ENCODE assay signal across 14 cellular contexts in genomic region chr13:107680115-107680514, GRCh38.
DNase-seq lines count a peak whose midpoint lies in the region; ATAC-seq and TF ChIP-seq lines count a peak whose summit lies in the region.
"Had no signal": no experiment of that assay in that cellular context is flagged by ENCODE, and none has a peak within 500 bp of the region (broad histone marks: within the 10 kb centered on the region; RNA-seq: fewer than 3 reads in every experiment).

No MANE protein-coding gene starts in this region.

- no peak for TF ChIP-seq POLR2A in stomach (IDR thresholded peaks at IDR 0.05)

- 76 to 88% (median 85%) methylated on average over 7 of the region's 7 CpGs for WGBS in stomach, 5 donors

- H3K9me3 ChIP-seq in stomach: no peaks in the 10 kb centered on the region

- H3K36me3 Mint-ChIP-seq in effector memory CD8-positive, alpha-beta T cell (ENCODE audit: insufficient read depth): no peaks in the 10 kb centered on the region
- H3K36me3 Mint-ChIP-seq: activated naive CD8-positive, alpha-beta T cell treated with anti-CD3 and anti-CD28 coated beads, Interleukin-2, amount 10 ng/mL, durations not matched to agents 7 days and 5 days had no signal

- H3K27me3 Mint-ChIP-seq in effector memory CD8-positive, alpha-beta T cell: no peaks in the 10 kb centered on the region
- H3K27me3 Mint-ChIP-seq: activated naive CD8-positive, alpha-beta T cell treated with anti-CD3 and anti-CD28 coated beads, Interleukin-2, amount 10 ng/mL, durations not matched to agents 7 days and 5 days; CD4-positive, alpha-beta T cell had no signal

- no peak overlapping the region for H3K27ac Mint-ChIP-seq in effector memory CD8-positive, alpha-beta T cell
- H3K27ac Mint-ChIP-seq: activated naive CD8-positive, alpha-beta T cell treated with anti-CD3 and anti-CD28 coated beads, Interleukin-2, amount 10 ng/mL, durations not matched to agents 7 days and 5 days; CD4-positive, alpha-beta T cell had no signal

- H3K4me1 Mint-ChIP-seq in effector memory CD8-positive, alpha-beta T cell (ENCODE audit: low read depth in 2 of 2): no peaks in the 10 kb centered on the region
- H3K4me1 Mint-ChIP-seq: activated naive CD8-positive, alpha-beta T cell treated with anti-CD3 and anti-CD28 coated beads, Interleukin-2, amount 10 ng/mL, durations not matched to agents 7 days and 5 days had no signal

- H3K27me3 ChIP-seq in stomach: no peaks in the 10 kb centered on the region

- intact Hi-C loops in stomach (cut with DNase I; ENCODE audit: low total_unique reads): no loop called here

- DNase-seq in DMS153 treated with DMSO at 0.1 percent for 48 hours (lab: John Stamatoyannopoulos, UW; ENCODE audit: unreplicated experiment): peak; percentile 47
- DNase-seq in NCI-H1092 treated with DMSO at 0.1 percent for 48 hours (lab: John Stamatoyannopoulos, UW): peak; percentile 46
- DNase-seq in SHP77 treated with DMSO at 0.1 percent for 48 hours (lab: John Stamatoyannopoulos, UW): peak; percentile 52
- peak; percentile 31 for DNase-seq in iris pigment epithelial cell (ENCODE audit: low read depth)
- DNase-seq in effector memory CD8-positive, alpha-beta T cell: no peak
- DNase-seq in stomach: no peak
- DNase-seq: activated naive CD8-positive, alpha-beta T cell treated with anti-CD3 and anti-CD28 coated beads, Interleukin-2, amount 10 ng/mL, durations not matched to agents 7 days and 5 days; CD4-positive, alpha-beta T cell; midbrain; occipital lobe; stimulated activated CD4-positive, alpha-beta T cell treated with anti-CD3 and anti-CD28 coated beads, Interleukin-12 subunit alpha, Interleukin-12 subunit beta, amount 100 ng/mL, for 4 hours had no signal

- H3K4me1 ChIP-seq in stomach: no peaks in the 10 kb centered on the region

- no peak for TF ChIP-seq EP300 in stomach (IDR thresholded peaks at IDR 0.05)

- no peak overlapping the region for H3K27ac ChIP-seq in stomach
- H3K27ac ChIP-seq: SK-N-MC had no signal

- peaks cover 7 to 10% of the 10 kb centered on the region in 2 donors for H3K9me3 Mint-ChIP-seq in effector memory CD8-positive, alpha-beta T cell
- H3K9me3 Mint-ChIP-seq: activated naive CD8-positive, alpha-beta T cell treated with anti-CD3 and anti-CD28 coated beads, Interleukin-2, amount 10 ng/mL, durations not matched to agents 7 days and 5 days had no signal

- no peak overlapping the region for H3K4me3 Mint-ChIP-seq in effector memory CD8-positive, alpha-beta T cell
- H3K4me3 Mint-ChIP-seq: activated naive CD8-positive, alpha-beta T cell treated with anti-CD3 and anti-CD28 coated beads, Interleukin-2, amount 10 ng/mL, durations not matched to agents 7 days and 5 days; CD4-positive, alpha-beta T cell had no signal

- H3K36me3 ChIP-seq in stomach: no peaks in the 10 kb centered on the region

- no peak for TF ChIP-seq CTCF in stomach (IDR thresholded peaks at IDR 0.05)

- no peak for ATAC-seq in effector memory CD8-positive, alpha-beta T cell (replicated peaks)
- ATAC-seq in esophagus mucosa (no peak), HG03565 (IDR thresholded peaks at IDR 0.05; ENCODE audit: unreplicated experiment) (no peak)

- no peak overlapping the region for H3K4me3 ChIP-seq in stomach
- H3K4me3 ChIP-seq: SK-N-MC had no signal

Comparison
In these comparisons a context has a peak if more than half of its experiments do, and no peak if none do; other contexts are left out.
1. DNase-seq: peak in DMS153 treated with DMSO at 0.1 percent for 48 hours (single experiment), NCI-H1092 treated with DMSO at 0.1 percent for 48 hours (single experiment), SHP77 treated with DMSO at 0.1 percent for 48 hours (single experiment) and iris pigment epithelial cell (single experiment); none in effector memory CD8-positive, alpha-beta T cell (0 of 3) and stomach (single experiment).